ENCODE assay signal across 23 cellular contexts in genomic region chr22:39693943-39694500, GRCh38.
"Had no signal": no experiment of that assay in that cellular context is flagged by ENCODE, and none has a peak within 500 bp of the region (broad histone marks: within the 10 kb centered on the region; RNA-seq: fewer than 3 reads in every experiment).

No MANE protein-coding gene starts in this region.

- H3K4me3 ChIP-seq: skin epidermis, tibial nerve had no signal

- H3K4me1 Mint-ChIP-seq: activated T-helper 17 cell treated with anti-CD3 and anti-CD28 coated beads, Interleukin-2, amount 50 U/mL, for 72 hours had no signal

- H3K4me3 Mint-ChIP-seq: activated B cell treated with CpG ODN at 0.5 μM for 24 hours; activated CD8-positive, alpha-beta T cell treated with anti-CD3 and anti-CD28 coated beads for 36 hours; activated T-cell treated with anti-CD3 and anti-CD28 coated beads, Interleukin-2, amount 50 U/mL, for 4 hours; activated T-helper 17 cell treated with anti-CD3 and anti-CD28 coated beads, Interleukin-2, amount 50 U/mL, for 72 hours; mesothelial cell of epicardium; naive thymus-derived CD4-positive, alpha-beta T cell; stimulated activated naive B cell treated with anti-CD40 and anti-IgM and Interleukin-4, amounts not matched to agents 10 μg/mL and 1 μg/mL and 100 μg/mL, for 72 hours had no signal

- H3K27ac Mint-ChIP-seq: activated B cell treated with CpG ODN at 0.5 μM for 24 hours; activated CD8-positive, alpha-beta T cell treated with anti-CD3 and anti-CD28 coated beads for 36 hours; activated T-helper 17 cell treated with anti-CD3 and anti-CD28 coated beads, Interleukin-2, amount 50 U/mL, for 72 hours; mesothelial cell of epicardium; naive thymus-derived CD4-positive, alpha-beta T cell; stimulated activated naive B cell treated with anti-CD40 and anti-IgM and Interleukin-4, amounts not matched to agents 10 μg/mL and 1 μg/mL and 100 μg/mL, for 72 hours had no signal

- DNase-seq: activated B cell treated with CpG ODN at 0.5 μM for 24 hours; activated CD4-positive, alpha-beta T cell treated with anti-CD3 and anti-CD28 coated beads, Interleukin-2, amount 50 U/mL, for 1 hour; activated CD8-positive, alpha-beta T cell treated with anti-CD3 and anti-CD28 coated beads for 36 hours; activated gamma-delta T cell treated with Interleukin-2 at 50 U/mL for 16 hours; activated naive CD4-positive, alpha-beta T cell treated with anti-CD3 and anti-CD28 coated beads, Interleukin-2, amount 50 U/mL, for 16 hours; activated T-cell treated with anti-CD3 and anti-CD28 coated beads, Interleukin-2, amount 50 U/mL, for 4 hours; amygdala; central memory CD4-positive, alpha-beta T cell; foreskin fibroblast; head of caudate nucleus; hippocampal formation; left cardiac atrium; left ventricle myocardium superior; naive thymus-derived CD4-positive, alpha-beta T cell; stimulated activated CD4-positive, alpha-beta T cell treated with anti-CD3 and anti-CD28 coated beads, Interleukin-12 subunit alpha, Interleukin-12 subunit beta, amount 100 ng/mL, for 4 hours; stimulated activated CD4-positive, alpha-beta T cell treated with anti-CD3 and anti-CD28 coated beads, Interleukin-4, amount 100 ng/mL, for 1 hour; stimulated activated naive B cell treated with anti-CD40 and anti-IgM and Interleukin-4, amounts not matched to agents 10 μg/mL and 1 μg/mL and 100 μg/mL, for 72 hours had no signal

- H3K36me3 Mint-ChIP-seq: mesothelial cell of epicardium; naive thymus-derived CD4-positive, alpha-beta T cell; stimulated activated naive B cell treated with anti-CD40 and anti-IgM and Interleukin-4, amounts not matched to agents 10 μg/mL and 1 μg/mL and 100 μg/mL, for 72 hours had no signal

- H3K27me3 Mint-ChIP-seq: activated T-helper 17 cell treated with anti-CD3 and anti-CD28 coated beads, Interleukin-2, amount 50 U/mL, for 72 hours had no signal

- ATAC-seq: activated CD8-positive, alpha-beta T cell treated with anti-CD3 and anti-CD28 coated beads for 36 hours; activated T-cell treated with anti-CD3 and anti-CD28 coated beads, Interleukin-2, amount 50 U/mL, for 4 hours; activated T-helper 17 cell treated with anti-CD3 and anti-CD28 coated beads, Interleukin-2, amount 50 U/mL, for 72 hours; left ventricle myocardium superior; naive thymus-derived CD4-positive, alpha-beta T cell; sciatic nerve; stimulated activated naive B cell treated with anti-CD40 and anti-IgM and Interleukin-4, amounts not matched to agents 10 μg/mL and 1 μg/mL and 100 μg/mL, for 72 hours had no signal

- H3K36me3 ChIP-seq: neutrophil, tibial nerve had no signal

- H3K27ac ChIP-seq: neutrophil, skin epidermis, tibial nerve had no signal

- H3K9me3 Mint-ChIP-seq: activated B cell treated with CpG ODN at 0.5 μM for 24 hours; activated CD8-positive, alpha-beta T cell treated with anti-CD3 and anti-CD28 coated beads for 36 hours; activated T-cell treated with anti-CD3 and anti-CD28 coated beads, Interleukin-2, amount 50 U/mL, for 4 hours; activated T-helper 17 cell treated with anti-CD3 and anti-CD28 coated beads, Interleukin-2, amount 50 U/mL, for 72 hours; mesothelial cell of epicardium; stimulated activated naive B cell treated with anti-CD40 and anti-IgM and Interleukin-4, amounts not matched to agents 10 μg/mL and 1 μg/mL and 100 μg/mL, for 72 hours had no signal

- H3K9me3 ChIP-seq: neutrophil, tibial nerve had no signal
